ENCODE assay signal across 18 cellular contexts in the genomic region with DNA sequence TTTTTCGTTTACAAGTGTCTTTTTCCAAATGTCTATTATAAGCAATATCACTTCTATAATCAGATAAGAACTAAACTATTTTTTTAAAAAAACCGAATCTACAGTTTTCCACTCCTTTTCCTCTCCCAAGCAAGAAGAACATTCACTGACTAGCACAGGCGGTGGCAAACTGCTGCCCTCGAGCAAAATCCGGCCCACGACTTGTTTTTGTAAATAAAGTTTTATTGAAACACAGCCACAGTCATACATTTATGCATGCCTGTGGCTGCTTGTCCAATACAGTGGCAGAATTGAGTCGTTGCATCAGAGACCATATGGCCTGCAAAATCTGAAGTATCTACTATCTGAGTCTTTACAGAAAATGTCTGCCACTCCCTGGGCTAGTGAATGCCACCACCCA. TPM values are rescaled to one million over a fixed set of nuclear protein-coding genes. Genes with fewer than 3 reads are reported as not detected.
DNase-seq lines count a peak whose midpoint lies in the region; ATAC-seq, FAIRE-seq and TF ChIP-seq lines count a peak whose summit lies in the region.
"Had no signal": no experiment of that assay in that cellular context is flagged by ENCODE, and none has a peak within 500 bp of the region (broad histone marks: within the 10 kb centered on the region; RNA-seq: fewer than 3 reads in every experiment).

No MANE protein-coding gene starts in this region.

- ATAC-seq in HCT116 (no peak), HepG2 (no peak), HG03439 (IDR thresholded peaks at IDR 0.05; ENCODE audit: unreplicated experiment) (no peak)
- ATAC-seq: Panc1, Right ventricle myocardium inferior had no signal

- TF ChIP-seq POLR2A in HCT116 (IDR thresholded peaks at IDR 0.05; ENCODE audit: borderline replicate concordance, extremely low read depth, insufficient read depth, insufficient read length): no peak
- no peak for TF ChIP-seq POLR2A in HepG2 (IDR thresholded peaks at IDR 0.05; ENCODE audit: insufficient read depth in 1 of 2, low read depth in 2 of 2, low read length in 2 of 2)

- H3K4me2 ChIP-seq in HCT116 (ENCODE audit: low read length) (no peak overlapping the region), HepG2 (ENCODE audit: low read depth, low read length) (no peak overlapping the region), mesendoderm (ENCODE audit: low read length) (no peak overlapping the region)

- TF ChIP-seq EP300 in HepG2 (IDR thresholded peaks at IDR 0.05; ENCODE audit: low read depth in 2 of 2, low read length in 2 of 2) (no peak), HepG2 (CRISPR knock-in tag; IDR thresholded peaks at IDR 0.05; ENCODE audit: borderline replicate concordance) (no peak)

- H3K4me1 ChIP-seq in HCT116 (ENCODE audit: control insufficient read depth in 1 of 2, insufficient read depth in 2 of 2, low read length in 2 of 2): no peaks in the 10 kb centered on the region
- H3K4me1 ChIP-seq in HepG2 (ENCODE audit: insufficient read depth, low read length): peaks cover 4% of the 10 kb centered on the region
- H3K4me1 ChIP-seq in subcutaneous abdominal adipose tissue (ENCODE audit: control insufficient read depth in 5 of 5, insufficient read depth in 5 of 5, low read length in 5 of 5): peaks cover 0 to 39% (median 9%) of the 10 kb centered on the region in 5 donors
- H3K4me1 ChIP-seq in mesendoderm (ENCODE audit: control insufficient read depth, low read depth, low read length): no peaks in the 10 kb centered on the region

- H3K23ac ChIP-seq in mesendoderm (ENCODE audit: low read length): no peak overlapping the region

- H3K9ac ChIP-seq in HCT116 (ENCODE audit: low read length): no peak overlapping the region
- H3K9ac ChIP-seq in HepG2 (ENCODE audit: insufficient read depth, low read depth, low read length): no peak overlapping the region
- no peak overlapping the region for H3K9ac ChIP-seq in subcutaneous abdominal adipose tissue (ENCODE audit: low read length in 5 of 5)
- no peak overlapping the region for H3K9ac ChIP-seq in mesendoderm (ENCODE audit: low read length)

- H3K79me2 ChIP-seq in HCT116 (ENCODE audit: insufficient read depth, low read length) (peaks cover 5% of the 10 kb centered on the region; the same call in 1 of the 2 replicates), HepG2 (ENCODE audit: insufficient read depth, low read length) (peaks cover 48% of the 10 kb centered on the region), mesendoderm (ENCODE audit: control insufficient read depth, insufficient read depth, low read length) (no peaks in the 10 kb centered on the region)

- no peak overlapping the region for H4K8ac ChIP-seq in mesendoderm (ENCODE audit: low read depth, low read length)

- no peak for DNase-seq in HCT116 (ENCODE audit: low read depth, low spot score)
- DNase-seq in RKO (ENCODE audit: low spot score): peak; percentile 9
- no peak for DNase-seq in HepG2 (ENCODE audit: low spot score)
- no peak for DNase-seq in anterior cingulate cortex (lab: John Stamatoyannopoulos, UW)
- DNase-seq in mesendoderm: no peak
- DNase-seq: C1 segment of cervical spinal cord, DMS79, GOT3, IMR-90, Karpas-422, NCI-H1105, NCI-H226, NCI-H524 treated with DMSO at 0.1 percent for 48 hours had no signal

- TSS peak; percentile 41 for BruUV-seq in HCT116 (replicated peaks; lab: Mats Ljungman, UMichigan)
- TSS peak; percentile 43 for BruUV-seq in HepG2 (replicated peaks; lab: Mats Ljungman, UMichigan)

- FAIRE-seq in HepG2 (lab: Jason Lieb, UNC): no peak
- FAIRE-seq: D721Med had no signal

- H3K18ac ChIP-seq in mesendoderm (ENCODE audit: low read length): no peak overlapping the region

- H3K36me3 ChIP-seq in HCT116 (ENCODE audit: control insufficient read depth in 1 of 2, insufficient read depth in 2 of 2, low read length in 2 of 2) (no peaks in the 10 kb centered on the region), HepG2 (replicated peaks in 1 of 2; ENCODE audit: control insufficient read depth in 1 of 2, insufficient read depth in 2 of 2, low read length in 2 of 2) (peaks cover 7 to 39% of the 10 kb centered on the region in 2 experiments), subcutaneous abdominal adipose tissue (ENCODE audit: control insufficient read depth in 5 of 5, insufficient read depth in 5 of 5, low read length in 5 of 5) (peaks cover 0 to 14% (median 11%) of the 10 kb centered on the region in 5 donors), mesendoderm (ENCODE audit: control insufficient read depth, insufficient read depth, low read length) (no peaks in the 10 kb centered on the region)

- no peak overlapping the region for H2AFZ ChIP-seq in HCT116 (ENCODE audit: low read depth, low read length, poor library complexity, severe bottlenecking)
- no peak overlapping the region for H2AFZ ChIP-seq in HepG2 (ENCODE audit: low read length)

- H3K79me1 ChIP-seq in mesendoderm (ENCODE audit: low read length): peaks cover 2% of the 10 kb centered on the region

- no peak overlapping the region for H2BK5ac ChIP-seq in mesendoderm (ENCODE audit: low read length)

- in situ Hi-C loops in HepG2 (cut with HindIII; ENCODE audit: extremely low pct_ligation_motif_present, low pct_unique_long_range_greater_than_20kb): no loop called here

- H3K9me3 ChIP-seq in HCT116 (ENCODE audit: control insufficient read depth in 1 of 2, insufficient read depth in 1 of 2, low read depth in 1 of 2, low read length in 2 of 2) (no peaks in the 10 kb centered on the region), HepG2 (ENCODE audit: low read length) (no peaks in the 10 kb centered on the region), subcutaneous abdominal adipose tissue (ENCODE audit: control insufficient read depth in 5 of 5, low read length in 5 of 5) (peaks cover 0 to 2% (median 0%) of the 10 kb centered on the region in 5 donors)

- intact Hi-C loops in HCT116 (cut with micrococcal nuclease): no loop called here
- intact Hi-C loops in HepG2 (cut with micrococcal nuclease; ENCODE audit: unreplicated experiment): no loop called here

- H3K9me2 ChIP-seq in HCT116 (ENCODE audit: insufficient read depth): no peaks in the 10 kb centered on the region

- CTCF ChIA-PET in HCT116 (lab: Charles Lee) (no interaction called here), HepG2 (lab: Yijun Ruan, JAX; ENCODE audit: low intra/inter-chr PET ratio, low total read pairs) (no interaction called here)

- H3K56ac ChIP-seq in mesendoderm (ENCODE audit: low read length): no peak overlapping the region

- WGBS in HepG2 (ENCODE audit: low lambda C conversion rate): 95% methylated on average over 7 of the region's 7 CpGs
- WGBS in mesendoderm (ENCODE audit: extremely low coverage, insufficient coverage, low lambda C conversion rate): 100% methylated on average over 1 of the region's 7 CpGs

- no peak overlapping the region for H3K4ac ChIP-seq in mesendoderm (ENCODE audit: low read depth, low read length)

- TF ChIP-seq CTCF in HCT116 (IDR thresholded peaks at IDR 0.05 in 2 of 3, conservative IDR thresholded peaks at IDR 0.05 in 1 of 3; ENCODE audit: borderline replicate concordance in 1 of 3, insufficient read depth in 1 of 3, low read depth in 2 of 3, low read length in 2 of 3) (no peak), HepG2 (CRISPR knock-in tag; IDR thresholded peaks at IDR 0.05) (no peak)

- RAD21 ChIA-PET in HCT116 (lab: Charles Lee; ENCODE audit: low non-redundant PET in 1 of 2, low total read pairs in 2 of 2, uncharacterized antibody in 2 of 2, unreplicated experiment in 2 of 2): no interaction called here

- no peak overlapping the region for H2BK120ac ChIP-seq in mesendoderm (ENCODE audit: low read depth, low read length)

- H3K27ac ChIP-seq in HCT116 (ENCODE audit: low read depth, low read length) (no peak overlapping the region), HepG2 (ENCODE audit: extremely low read length, insufficient read depth, low read length) (no peak overlapping the region), subcutaneous abdominal adipose tissue (ENCODE audit: low read depth, low read length) (peak overlapping the region; percentile 55), mesendoderm (ENCODE audit: low read depth, low read length) (no peak overlapping the region)

- POLR2A ChIA-PET in HCT116 (lab: Charles Lee) (no interaction called here), HepG2 (lab: Yijun Ruan, JAX) (no interaction called here)

- H4K20me1 ChIP-seq in HCT116 (ENCODE audit: insufficient read depth) (no peaks in the 10 kb centered on the region), HepG2 (ENCODE audit: insufficient read depth, low read length) (peaks cover 27% of the 10 kb centered on the region)

- H4K5ac ChIP-seq in mesendoderm (ENCODE audit: low read length): no peak overlapping the region

- no peak overlapping the region for H3K4me3 ChIP-seq in HCT116 (replicated peaks in 1 of 2; ENCODE audit: low read depth in 1 of 2, low read length in 2 of 2)
- H3K4me3 ChIP-seq in HepG2 (replicated peaks in 1 of 3; ENCODE audit: insufficient read depth in 1 of 3, low read depth in 2 of 3, low read length in 3 of 3): no peak overlapping the region
- no peak overlapping the region for H3K4me3 ChIP-seq in subcutaneous abdominal adipose tissue (ENCODE audit: low read depth in 1 of 5, low read length in 5 of 5)
- no peak overlapping the region for H3K4me3 ChIP-seq in mesendoderm (ENCODE audit: low read length)

- H2BK15ac ChIP-seq in mesendoderm (replicated peaks; ENCODE audit: low read depth): no peak overlapping the region

- no peak overlapping the region for H2AK5ac ChIP-seq in mesendoderm (ENCODE audit: low read length)

- TF ChIP-seq RAD21 in HCT116 (IDR thresholded peaks at IDR 0.05; ENCODE audit: low read depth) (no peak), HepG2 (CRISPR knock-in tag; IDR thresholded peaks at IDR 0.05) (no peak)

- H3K27me3 ChIP-seq in HCT116 (ENCODE audit: insufficient read depth, low read length) (no peaks in the 10 kb centered on the region), HepG2 (ENCODE audit: control insufficient read depth in 1 of 2, insufficient read depth in 2 of 2, low read length in 2 of 2) (no peaks in the 10 kb centered on the region), subcutaneous abdominal adipose tissue (ENCODE audit: control insufficient read depth in 5 of 5, insufficient read depth in 4 of 5, low read length in 5 of 5) (no peaks in the 10 kb centered on the region), mesendoderm (ENCODE audit: insufficient read depth, low read length, poor library complexity) (no peaks in the 10 kb centered on the region)

RNA-seq across cellular contexts. Expression of a gene that starts 27.4 kb away (rescaled TPM):
- 25.4 TPM for total RNA-seq in HCT116 (2021; ENCODE audit: unreplicated experiment)
- 13.2 and 14.1 TPM in 2 replicates for polyA plus RNA-seq in HCT116 (2012)
- 13.6 and 24.2 TPM in 2 replicates for total RNA-seq in HepG2 (2016; rRNA removed; fragmentation: Illumina TruSeq; extraction: Trizol)
- total RNA-seq in HepG2 (2016; cell fraction: cytosol; rRNA removed; fragmentation: Illumina TruSeq; extraction: Trizol; ENCODE audit: low read depth): 3.7 and 4.3 TPM in 2 replicates
- 10.6 and 24.2 TPM in 2 replicates for total RNA-seq in HepG2 (2016; cell fraction: insoluble cytoplasmic fraction; rRNA removed; fragmentation: Illumina TruSeq; extraction: Trizol)
- total RNA-seq in HepG2 (2016; cell fraction: membrane; rRNA removed; fragmentation: Illumina TruSeq; extraction: Trizol): 5.3 and 5.7 TPM in 2 replicates
- 32.3 TPM in 2 replicates for total RNA-seq in HepG2 (2016; cell fraction: nucleus; rRNA removed; fragmentation: Illumina TruSeq; extraction: Trizol)
- polyA plus RNA-seq in HepG2 (2011; rRNA removed): 25.7 and 29.8 TPM in 2 replicates
- polyA plus RNA-seq in HepG2 (2011; cell fraction: cytosol; rRNA removed): 12.7 and 15.7 TPM in 2 replicates
- polyA plus RNA-seq in HepG2 (2011; cell fraction: nucleus; rRNA removed): 46.8 and 48.9 TPM in 2 replicates
- 33.3 and 35.1 TPM in 2 replicates for polyA plus RNA-seq in HepG2 (2012)
- polyA plus RNA-seq in HepG2 (2016; cell fraction: cytosol; fragmentation: Illumina TruSeq; extraction: Trizol; ENCODE audit: low read depth): 0.49 and 0.50 TPM in 2 replicates
- 5.1 and 6.7 TPM in 2 replicates for polyA plus RNA-seq in HepG2 (2016; cell fraction: insoluble cytoplasmic fraction; fragmentation: Illumina TruSeq; extraction: Trizol; ENCODE audit: low read depth)
- 1.0 and 1.2 TPM in 2 replicates for polyA plus RNA-seq in HepG2 (2016; cell fraction: membrane; fragmentation: Illumina TruSeq; extraction: Trizol; ENCODE audit: low read depth)
- polyA plus RNA-seq in HepG2 (2016; cell fraction: nucleus; fragmentation: Illumina TruSeq; extraction: Trizol; ENCODE audit: insufficient read depth, low read depth): 27.7 and 30.4 TPM in 2 replicates
- 33.9 and 244 TPM in 2 replicates for polyA minus RNA-seq in HepG2 (2011; rRNA and poly(A)+ RNA removed; ENCODE audit: low replicate concordance)
- polyA minus RNA-seq in HepG2 (2011; cell fraction: cytosol; rRNA and poly(A)+ RNA removed): 55.0 and 72.8 TPM in 2 replicates
- polyA minus RNA-seq in HepG2 (2011; cell fraction: nucleus; rRNA and poly(A)+ RNA removed): 105 and 154 TPM in 2 replicates
- polyA plus RNA-seq in mesendoderm (2013, experiment 1 of 2): 4.3 TPM
- polyA plus RNA-seq in mesendoderm (2013, experiment 2 of 2): 4.2 TPM
